9 cellular contexts compared by ENCODE assay signal in the genomic region with DNA sequence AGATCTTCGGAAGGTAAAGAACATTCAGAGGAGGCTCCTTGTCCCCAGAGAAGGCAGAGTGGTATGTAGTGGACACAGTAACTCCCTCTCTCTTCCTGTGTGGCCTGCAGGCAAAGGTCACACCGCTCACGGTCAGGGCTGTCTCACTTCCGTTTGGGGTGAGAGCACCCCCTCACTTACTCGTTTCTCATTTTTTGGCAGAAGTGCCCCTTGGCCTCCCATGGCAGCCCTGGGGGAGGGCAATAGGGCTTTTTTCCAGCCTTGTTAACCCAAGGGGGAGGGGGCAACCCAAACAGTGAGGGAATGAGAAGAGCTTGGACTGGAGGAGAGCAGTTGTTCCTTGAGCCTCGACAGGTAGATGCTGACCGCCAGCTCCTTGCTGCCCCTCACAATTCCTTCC. TPM values are rescaled to one million over a fixed set of nuclear protein-coding genes. Genes with fewer than 3 reads are reported as not detected.
DNase-seq lines count a peak whose midpoint lies in the region; ATAC-seq, FAIRE-seq and TF ChIP-seq lines count a peak whose summit lies in the region.
"Had no signal": no experiment of that assay in that cellular context is flagged by ENCODE, and none has a peak within 500 bp of the region (broad histone marks: within the 10 kb centered on the region; RNA-seq: fewer than 3 reads in every experiment).

No MANE protein-coding gene starts in this region.

- peak; percentile 50 for DNase-seq in T-helper 2 cell treated with Interferon-gamma antibody and Interleukin-4, amounts not matched to agents 5 μg/mL and 100 μg/mL, for 36 hours (ENCODE audit: low spot score)
- peak; percentile 64 for DNase-seq in kidney
- DNase-seq in dedifferentiated amniotic fluid mesenchymal stem cell (ENCODE audit: extremely low spot score), result no peak
- no peak for DNase-seq in activated naive CD4-positive, alpha-beta T cell treated with anti-CD3 and anti-CD28 coated beads for 36 hours
- DNase-seq: NCI-H1930 had no signal

- intact Hi-C loops in kidney (cut with DNase I), result no loop called here
- intact Hi-C loops in activated naive CD4-positive, alpha-beta T cell treated with anti-CD3 and anti-CD28 coated beads for 36 hours (cut with micrococcal nuclease), result no loop called here

- no peak for FAIRE-seq in kidney (lab: Jason Lieb, UNC)

- H3K4me1 ChIP-seq in kidney (ENCODE audit: control insufficient read depth in 1 of 2, insufficient read depth in 1 of 2, low read depth in 1 of 2, low read length in 2 of 2), result peaks cover 0 to 10% of the 10 kb centered on the region in 2 donors
- H3K4me1 ChIP-seq: prostate gland had no signal

- H3K36me3 Mint-ChIP-seq in T-helper 2 cell treated with Interferon-gamma antibody and Interleukin-4, amounts not matched to agents 5 μg/mL and 100 μg/mL, for 36 hours (ENCODE audit: low read depth), result no peaks in the 10 kb centered on the region
- H3K36me3 Mint-ChIP-seq in stimulated activated naive CD8-positive, alpha-beta T cell treated with anti-CD3 and anti-CD28 coated beads, Interleukin-15, Interleukin-2, amounts not matched to agents 100 ng/mL and 50 ng/mL, for 24 hours (ENCODE audit: low read depth), result no peaks in the 10 kb centered on the region
- H3K36me3 Mint-ChIP-seq in activated naive CD4-positive, alpha-beta T cell treated with anti-CD3 and anti-CD28 coated beads for 36 hours (ENCODE audit: low read depth), result no peaks in the 10 kb centered on the region

- no peak overlapping the region for H3K9ac ChIP-seq in kidney (ENCODE audit: low read length in 2 of 2)

- peak overlapping the region; percentile 90 for H3K27ac Mint-ChIP-seq in T-helper 2 cell treated with Interferon-gamma antibody and Interleukin-4, amounts not matched to agents 5 μg/mL and 100 μg/mL, for 36 hours
- H3K27ac Mint-ChIP-seq in stimulated activated naive CD8-positive, alpha-beta T cell treated with anti-CD3 and anti-CD28 coated beads, Interleukin-15, Interleukin-2, amounts not matched to agents 100 ng/mL and 50 ng/mL, for 24 hours, result peak overlapping the region; percentile 72
- no peak overlapping the region for H3K27ac Mint-ChIP-seq in activated naive CD4-positive, alpha-beta T cell treated with anti-CD3 and anti-CD28 coated beads for 36 hours

- peak overlapping the region; percentile 52 for H3K4me3 Mint-ChIP-seq in T-helper 2 cell treated with Interferon-gamma antibody and Interleukin-4, amounts not matched to agents 5 μg/mL and 100 μg/mL, for 36 hours
- H3K4me3 Mint-ChIP-seq in stimulated activated naive CD8-positive, alpha-beta T cell treated with anti-CD3 and anti-CD28 coated beads, Interleukin-15, Interleukin-2, amounts not matched to agents 100 ng/mL and 50 ng/mL, for 24 hours, result peak overlapping the region; percentile 47
- no peak overlapping the region for H3K4me3 Mint-ChIP-seq in activated naive CD4-positive, alpha-beta T cell treated with anti-CD3 and anti-CD28 coated beads for 36 hours

- no peak overlapping the region for H3K27ac ChIP-seq in kidney (ENCODE audit: low read depth in 2 of 2, low read length in 2 of 2)

- H3K4me1 Mint-ChIP-seq in T-helper 2 cell treated with Interferon-gamma antibody and Interleukin-4, amounts not matched to agents 5 μg/mL and 100 μg/mL, for 36 hours (ENCODE audit: low read depth), result peaks cover 54% of the 10 kb centered on the region
- peaks cover 72% of the 10 kb centered on the region for H3K4me1 Mint-ChIP-seq in stimulated activated naive CD8-positive, alpha-beta T cell treated with anti-CD3 and anti-CD28 coated beads, Interleukin-15, Interleukin-2, amounts not matched to agents 100 ng/mL and 50 ng/mL, for 24 hours (ENCODE audit: low read depth)
- H3K4me1 Mint-ChIP-seq in activated naive CD4-positive, alpha-beta T cell treated with anti-CD3 and anti-CD28 coated beads for 36 hours (ENCODE audit: low read depth), result peaks cover 43% of the 10 kb centered on the region

- no peaks in the 10 kb centered on the region for H3K36me3 ChIP-seq in kidney (ENCODE audit: control insufficient read depth in 1 of 2, insufficient read depth in 2 of 2, low read length in 2 of 2)
- H3K36me3 ChIP-seq: prostate gland had no signal

- H3K9me3 Mint-ChIP-seq in T-helper 2 cell treated with Interferon-gamma antibody and Interleukin-4, amounts not matched to agents 5 μg/mL and 100 μg/mL, for 36 hours, result no peaks in the 10 kb centered on the region
- no peaks in the 10 kb centered on the region for H3K9me3 Mint-ChIP-seq in stimulated activated naive CD8-positive, alpha-beta T cell treated with anti-CD3 and anti-CD28 coated beads, Interleukin-15, Interleukin-2, amounts not matched to agents 100 ng/mL and 50 ng/mL, for 24 hours
- H3K9me3 Mint-ChIP-seq in activated naive CD4-positive, alpha-beta T cell treated with anti-CD3 and anti-CD28 coated beads for 36 hours, result no peaks in the 10 kb centered on the region

- no peak for TF ChIP-seq CTCF in kidney (IDR thresholded peaks at IDR 0.05; ENCODE audit: borderline replicate concordance, extremely low read depth, insufficient read depth)

- no peaks in the 10 kb centered on the region for H3K27me3 Mint-ChIP-seq in T-helper 2 cell treated with Interferon-gamma antibody and Interleukin-4, amounts not matched to agents 5 μg/mL and 100 μg/mL, for 36 hours (ENCODE audit: low read depth)
- peaks cover 4% of the 10 kb centered on the region for H3K27me3 Mint-ChIP-seq in stimulated activated naive CD8-positive, alpha-beta T cell treated with anti-CD3 and anti-CD28 coated beads, Interleukin-15, Interleukin-2, amounts not matched to agents 100 ng/mL and 50 ng/mL, for 24 hours
- no peaks in the 10 kb centered on the region for H3K27me3 Mint-ChIP-seq in activated naive CD4-positive, alpha-beta T cell treated with anti-CD3 and anti-CD28 coated beads for 36 hours (ENCODE audit: low read depth)

- CTCF ChIA-PET in activated naive CD4-positive, alpha-beta T cell treated with anti-CD3 and anti-CD28 coated beads for 36 hours (lab: Charles Lee), result interaction anchor here (1.3 kb wide), 2 partner anchors 10 kb away, joined by 4 to 9 read pairs; no protein-coding TSS in a partner anchor

- no peaks in the 10 kb centered on the region for H3K9me3 ChIP-seq in kidney (ENCODE audit: control insufficient read depth in 1 of 2, low read length in 2 of 2)
- H3K9me3 ChIP-seq: prostate gland had no signal

- peak; percentile 47 for ATAC-seq in GM19351 (IDR thresholded peaks at IDR 0.05; ENCODE audit: unreplicated experiment)
- ATAC-seq in GM21526 (IDR thresholded peaks at IDR 0.05; ENCODE audit: low FRiP score, unreplicated experiment), result no peak

- H3K4me3 ChIP-seq in kidney (ENCODE audit: low read length in 2 of 2), result no peak overlapping the region
- H3K4me3 ChIP-seq: prostate gland had no signal

RNA-seq across cellular contexts. Expression of gene SRGN, which starts 31.8 kb away (rescaled TPM):
- total RNA-seq in kidney, result 130 TPM
- polyA plus RNA-seq in kidney (ENCODE audit: insufficient read depth, low read depth, low replicate concordance), result 65.7 TPM
- total RNA-seq in activated naive CD4-positive, alpha-beta T cell treated with anti-CD3 and anti-CD28 coated beads for 36 hours, result 100 to 1,000 TPM; 197 to 198 TPM

Comparison
In these comparisons a context has a peak if more than half of its experiments do, and no peak if none do; other contexts are left out.
1. DNase-seq: peak in T-helper 2 cell treated with Interferon-gamma antibody and Interleukin-4, amounts not matched to agents 5 μg/mL and 100 μg/mL, for 36 hours (single experiment) and kidney (single experiment); none in dedifferentiated amniotic fluid mesenchymal stem cell (single experiment) and activated naive CD4-positive, alpha-beta T cell treated with anti-CD3 and anti-CD28 coated beads for 36 hours (single experiment).